ENCODE assay signal across 20 cellular contexts in genomic region chr13:85853161-85853894, GRCh38. TPM values are rescaled to one million over a fixed set of nuclear protein-coding genes. Genes with fewer than 3 reads are reported as not detected.
"Had no signal": no experiment of that assay in that cellular context is flagged by ENCODE, and none has a peak within 500 bp of the region (broad histone marks: within the 10 kb centered on the region; RNA-seq: fewer than 3 reads in every experiment).

No MANE protein-coding gene starts in this region.

- DNase-seq: activated CD4-positive, alpha-beta memory T cell treated with anti-CD3 and anti-CD28 coated beads for 36 hours; activated CD4-positive, alpha-beta T cell treated with anti-CD3 and anti-CD28 coated beads for 1 hour; activated CD4-positive, alpha-beta T cell treated with anti-CD3 and anti-CD28 coated beads, Interleukin-2, amount 10 ng/mL, durations not matched to agents 7 days and 5 days; activated CD8-positive, alpha-beta memory T cell treated with anti-CD3 and anti-CD28 coated beads for 24 hours; activated effector memory CD4-positive, alpha-beta T cell treated with anti-CD3 and anti-CD28 coated beads, Interleukin-2, amount 50 U/mL, for 16 hours; activated naive CD4-positive, alpha-beta T cell treated with Interleukin-2 at 50 U/mL for 16 hours; activated T-cell treated with anti-CD3 and anti-CD28 coated beads, Interleukin-2, amount 50 U/mL, for 4 hours; caudate nucleus; MM.1S; NCI-H1105; NCI-H1436; NCI-H187; NCI-H510A treated with DMSO at 0.1 percent for 48 hours; NCI-H69; PC-3; SIG-M5; T-cell had no signal

- ATAC-seq: activated T-cell treated with anti-CD3 and anti-CD28 coated beads, Interleukin-2, amount 50 U/mL, for 4 hours; PC-3; WTC11 had no signal

- H3K4me3 ChIP-seq: breast epithelium had no signal

- H3K27me3 ChIP-seq: breast epithelium had no signal

- H3K27ac ChIP-seq: breast epithelium had no signal

- H3K36me3 ChIP-seq: breast epithelium had no signal

- H3K4me1 ChIP-seq: breast epithelium had no signal

RNA-seq across cellular contexts. Expression of gene SLITRK6, which starts 54.1 kb away (rescaled TPM):
- total RNA-seq: activated CD4-positive, alpha-beta memory T cell treated with anti-CD3 and anti-CD28 coated beads for 36 hours; activated CD4-positive, alpha-beta T cell treated with anti-CD3 and anti-CD28 coated beads, Interleukin-2, amount 10 ng/mL, durations not matched to agents 7 days and 5 days; activated T-cell treated with anti-CD3 and anti-CD28 coated beads, Interleukin-2, amount 50 U/mL, for 4 hours; T-cell; T-helper 2 cell treated with Interferon-gamma antibody and Interleukin-4, amounts not matched to agents 100 ng/mL and 5 ng/mL, for 36 hours had no signal
